30 cellular contexts compared by ENCODE assay signal in genomic region chr17:28733346-28733745, GRCh38.
"Had no signal": no experiment of that assay in that cellular context is flagged by ENCODE, and none has a peak within 500 bp of the region (broad histone marks: within the 10 kb centered on the region; RNA-seq: fewer than 3 reads in every experiment).

No MANE protein-coding gene starts in this region.

- ATAC-seq: effector memory CD8-positive, alpha-beta T cell; esophagus mucosa; sciatic nerve had no signal

- H3K27me3 Mint-ChIP-seq: activated CD4-positive, alpha-beta memory T cell treated with anti-CD3 and anti-CD28 coated beads for 36 hours; activated CD4-positive, alpha-beta T cell treated with anti-CD3 and anti-CD28 coated beads, Interleukin-2, amount 10 ng/mL, durations not matched to agents 24 days and 14 days; activated naive CD8-positive, alpha-beta T cell treated with anti-CD3 and anti-CD28 coated beads for 36 hours; effector memory CD8-positive, alpha-beta T cell; naive B cell; progenitor cell of endocrine pancreas had no signal

- H3K27me3 ChIP-seq: adrenal gland, brain microvascular endothelial cell, neutrophil, ovary, stomach, thyroid gland had no signal

- H3K36me3 Mint-ChIP-seq: mesothelial cell of epicardium had no signal

- H3K27ac Mint-ChIP-seq: activated CD4-positive, alpha-beta memory T cell treated with anti-CD3 and anti-CD28 coated beads for 36 hours; activated CD4-positive, alpha-beta T cell treated with anti-CD3 and anti-CD28 coated beads, Interleukin-2, amount 10 ng/mL, durations not matched to agents 24 days and 14 days; activated naive CD4-positive, alpha-beta T cell treated with anti-CD3 and anti-CD28 coated beads for 36 hours; activated naive CD8-positive, alpha-beta T cell treated with anti-CD3 and anti-CD28 coated beads for 36 hours; activated T-helper 1 cell treated with anti-CD3 and anti-CD28 coated beads, Interleukin-12 subunit alpha, Interleukin-12 subunit beta, Interleukin-2, Interleukin-4 antibody, amounts not matched to agents 30 ng/mL and 10 ng/mL and 1 ng/mL, durations not matched to agents 14 hours and 24 hours and 36 hours; effector memory CD8-positive, alpha-beta T cell; mesothelial cell of epicardium; nephron progenitor cell; progenitor cell of endocrine pancreas had no signal

- H3K36me3 ChIP-seq: adrenal gland, brain microvascular endothelial cell, left ventricle myocardium inferior, neutrophil, ovary, thyroid gland had no signal

- H3K4me1 ChIP-seq: adrenal gland had no signal

- H3K27ac ChIP-seq: adrenal gland, brain microvascular endothelial cell, left ventricle myocardium inferior, neutrophil, ovary, skin epidermis, stomach, thyroid gland had no signal

- DNase-seq: activated CD4-positive, alpha-beta memory T cell treated with anti-CD3 and anti-CD28 coated beads for 36 hours; activated CD4-positive, alpha-beta T cell treated with anti-CD3 and anti-CD28 coated beads, Interleukin-2, amount 10 ng/mL, durations not matched to agents 24 days and 14 days; activated CD4-positive, CD25-positive, alpha-beta regulatory T cell treated with anti-CD3 and anti-CD28 coated beads, Interleukin-2, amount 50 U/mL, for 72 hours; activated CD8-positive, alpha-beta memory T cell treated with anti-CD3 and anti-CD28 coated beads, Interleukin-2, amount 50 U/mL, for 4 hours; activated effector memory CD4-positive, alpha-beta T cell treated with anti-CD3 and anti-CD28 coated beads, Interleukin-2, amount 50 U/mL, for 16 hours; activated naive CD4-positive, alpha-beta T cell treated with anti-CD3 and anti-CD28 coated beads for 36 hours; activated naive CD8-positive, alpha-beta T cell treated with anti-CD3 and anti-CD28 coated beads for 36 hours; activated T-cell treated with anti-CD3 and anti-CD28 coated beads, Interleukin-2, amount 50 U/mL, for 1 hour; adrenal gland; aorta; brain microvascular endothelial cell; caudate nucleus; cortex of kidney; effector memory CD8-positive, alpha-beta T cell; left ventricle myocardium inferior; naive B cell; nephron progenitor cell; ovary; retina; stimulated activated CD4-positive, alpha-beta T cell treated with anti-CD3 and anti-CD28 coated beads, Interleukin-12 subunit alpha, Interleukin-12 subunit beta, amount 100 ng/mL, for 4 hours; stimulated activated CD4-positive, alpha-beta T cell treated with anti-CD3 and anti-CD28 coated beads, Interleukin-4, amount 100 ng/mL, for 1 hour; stomach; thyroid gland had no signal

- H3K4me3 ChIP-seq: adrenal gland, left ventricle myocardium inferior, ovary, skin epidermis, stomach, thyroid gland had no signal

- H3K9me3 Mint-ChIP-seq: activated CD4-positive, alpha-beta memory T cell treated with anti-CD3 and anti-CD28 coated beads for 36 hours; activated CD4-positive, alpha-beta T cell treated with anti-CD3 and anti-CD28 coated beads, Interleukin-2, amount 10 ng/mL, durations not matched to agents 24 days and 14 days; activated naive CD4-positive, alpha-beta T cell treated with anti-CD3 and anti-CD28 coated beads for 36 hours; activated naive CD8-positive, alpha-beta T cell treated with anti-CD3 and anti-CD28 coated beads for 36 hours; activated T-helper 1 cell treated with anti-CD3 and anti-CD28 coated beads, Interleukin-12 subunit alpha, Interleukin-12 subunit beta, Interleukin-2, Interleukin-4 antibody, amounts not matched to agents 30 ng/mL and 10 ng/mL and 1 ng/mL, durations not matched to agents 14 hours and 24 hours and 36 hours; effector memory CD8-positive, alpha-beta T cell; mesothelial cell of epicardium; naive B cell; nephron progenitor cell had no signal

- H3K4me3 Mint-ChIP-seq: activated CD4-positive, alpha-beta memory T cell treated with anti-CD3 and anti-CD28 coated beads for 36 hours; activated CD4-positive, alpha-beta T cell treated with anti-CD3 and anti-CD28 coated beads, Interleukin-2, amount 10 ng/mL, durations not matched to agents 24 days and 14 days; activated naive CD4-positive, alpha-beta T cell treated with anti-CD3 and anti-CD28 coated beads for 36 hours; activated naive CD8-positive, alpha-beta T cell treated with anti-CD3 and anti-CD28 coated beads for 36 hours; activated T-helper 1 cell treated with anti-CD3 and anti-CD28 coated beads, Interleukin-12 subunit alpha, Interleukin-12 subunit beta, Interleukin-2, Interleukin-4 antibody, amounts not matched to agents 30 ng/mL and 10 ng/mL and 1 ng/mL, durations not matched to agents 14 hours and 24 hours and 36 hours; effector memory CD8-positive, alpha-beta T cell; mesothelial cell of epicardium; nephron progenitor cell had no signal

- H3K9me3 ChIP-seq: adrenal gland, left ventricle myocardium inferior, neutrophil, ovary, stomach, thyroid gland had no signal
